In the genomic region with DNA sequence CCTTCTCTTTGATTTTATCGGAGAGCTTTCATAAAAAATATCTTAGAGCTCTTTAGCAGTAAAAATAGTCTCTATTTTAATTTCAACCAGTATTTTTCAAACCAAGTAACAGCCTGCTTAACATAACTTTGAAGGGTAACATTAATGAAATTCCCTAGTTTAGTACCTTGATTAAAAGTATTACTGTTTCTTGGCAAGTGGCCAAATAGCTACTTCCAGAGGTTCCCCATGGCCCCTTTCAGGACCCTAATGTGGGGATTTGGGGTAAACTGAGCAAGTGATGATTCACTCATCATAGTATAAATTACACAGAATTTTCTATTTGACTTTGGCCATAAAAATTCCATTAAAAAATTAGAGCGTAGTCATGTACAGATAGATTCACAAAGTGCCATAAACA, we compare ENCODE assay signal across 17 cellular contexts.
"Had no signal": no experiment of that assay in that cellular context is flagged by ENCODE, and none has a peak within 500 bp of the region (broad histone marks: within the 10 kb centered on the region; RNA-seq: fewer than 3 reads in every experiment).

No MANE protein-coding gene starts in this region.

- H3K36me3 ChIP-seq: neutrophil had no signal

- H3K9me3 ChIP-seq: neutrophil, right atrium auricular region, sigmoid colon had no signal

- H3K27ac ChIP-seq: coronary artery, foreskin keratinocyte, hepatocyte, neutrophil, right atrium auricular region, sigmoid colon, skin epidermis had no signal

- ATAC-seq: foreskin keratinocyte; left cardiac atrium; naive thymus-derived CD8-positive, alpha-beta T cell had no signal

- DNase-seq: effector CD4-positive, alpha-beta T cell; endodermal cell; erythroblast; foreskin keratinocyte; head of caudate nucleus; kidney; left cardiac atrium; naive thymus-derived CD8-positive, alpha-beta T cell; sigmoid colon; stimulated activated CD4-positive, alpha-beta T cell treated with anti-CD3 and anti-CD28 coated beads, Interleukin-2, amount 100 ng/mL, for 24 hours; stimulated activated naive CD4-positive, alpha-beta T cell treated with Interleukin-2 at 50 U/mL for 16 hours; trophoblast cell had no signal

- H3K4me2 ChIP-seq: hepatocyte had no signal

- H2AFZ ChIP-seq: hepatocyte had no signal

- H3K4me3 ChIP-seq: coronary artery, hepatocyte, right atrium auricular region, sigmoid colon, skin epidermis had no signal

- H3K27ac Mint-ChIP-seq: endodermal cell had no signal

- H3K27me3 ChIP-seq: foreskin keratinocyte, hepatocyte, neutrophil, right atrium auricular region, sigmoid colon had no signal

- H3K9me3 Mint-ChIP-seq: endodermal cell; naive thymus-derived CD8-positive, alpha-beta T cell had no signal

- H3K4me3 Mint-ChIP-seq: endodermal cell; naive thymus-derived CD8-positive, alpha-beta T cell had no signal

- H3K27me3 Mint-ChIP-seq: naive thymus-derived CD8-positive, alpha-beta T cell had no signal
